ENCODE assay signal across 2 cellular contexts in genomic region chr6:32666420-32667300, GRCh38.
TF ChIP-seq lines count a peak whose summit lies in the region.

Gene HLA-DQB1 (minus strand): TSS chr6:32666657. CDS start chr6:32666607, 50 bp downstream.

TF ChIP-seq in SK-N-SH, 30 proteins besides CTCF, POLR2A, EP300 and RAD21 (continued from another document):
- TF ChIP-seq REST (IDR thresholded peaks at IDR 0.05; ENCODE audit: low read depth, low read length) (no peak), MEF2A (IDR thresholded peaks at IDR 0.05; ENCODE audit: borderline replicate concordance, low read depth) (no peak), USF1 (IDR thresholded peaks at IDR 0.05; ENCODE audit: borderline replicate concordance, low read depth) (no peak), FOXM1 (IDR thresholded peaks at IDR 0.05; ENCODE audit: low read depth) (no peak), RFX5 (IDR thresholded peaks at IDR 0.05; ENCODE audit: low read length) (peak; percentile 98)

TF ChIP-seq in K562, 482 proteins besides CTCF, POLR2A, EP300 and RAD21 (continued from another document):
- TF ChIP-seq TFE3 (CRISPR knock-in tag; IDR thresholded peaks at IDR 0.05) (no peak), MEF2D (tag; conservative IDR thresholded peaks at IDR 0.05; ENCODE audit: low read depth) (no peak), NCOA1 (IDR thresholded peaks at IDR 0.05; ENCODE audit: low read depth) (no peak)
